In the genomic region with DNA sequence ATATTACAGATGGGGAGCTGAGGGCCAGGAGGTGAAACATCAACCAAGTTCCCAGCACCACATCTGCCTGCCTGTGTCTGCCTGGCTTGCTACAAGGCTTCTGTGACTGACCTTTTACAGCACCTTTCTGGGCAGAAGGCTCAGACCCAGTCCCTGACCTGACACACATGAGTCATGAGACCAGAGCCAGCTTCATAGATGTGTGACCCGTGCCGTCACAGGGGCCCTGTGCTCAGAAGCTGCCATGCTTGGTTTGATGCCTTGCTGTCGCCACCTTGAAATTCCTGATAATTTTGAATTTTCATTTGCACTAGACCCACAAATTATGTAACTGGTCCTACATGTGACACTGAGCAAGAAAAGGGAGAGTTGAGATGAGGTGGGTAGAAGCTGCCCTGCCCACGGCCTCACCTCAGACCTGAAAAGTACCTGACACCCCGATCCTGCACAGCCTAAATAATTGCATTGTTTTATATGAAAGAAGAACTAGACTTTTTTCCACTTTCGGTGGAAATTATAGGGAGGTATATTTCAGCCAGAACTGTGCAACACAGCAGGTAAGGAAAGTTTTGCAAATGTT, we compare ENCODE assay signal across 1 cellular context.
TF ChIP-seq lines count a peak whose summit lies in the region.

No MANE protein-coding gene starts in this region.

TF ChIP-seq in HepG2, 621 proteins besides CTCF, POLR2A, EP300 and RAD21 (continued from another document):
- TF ChIP-seq, protein P1, sequence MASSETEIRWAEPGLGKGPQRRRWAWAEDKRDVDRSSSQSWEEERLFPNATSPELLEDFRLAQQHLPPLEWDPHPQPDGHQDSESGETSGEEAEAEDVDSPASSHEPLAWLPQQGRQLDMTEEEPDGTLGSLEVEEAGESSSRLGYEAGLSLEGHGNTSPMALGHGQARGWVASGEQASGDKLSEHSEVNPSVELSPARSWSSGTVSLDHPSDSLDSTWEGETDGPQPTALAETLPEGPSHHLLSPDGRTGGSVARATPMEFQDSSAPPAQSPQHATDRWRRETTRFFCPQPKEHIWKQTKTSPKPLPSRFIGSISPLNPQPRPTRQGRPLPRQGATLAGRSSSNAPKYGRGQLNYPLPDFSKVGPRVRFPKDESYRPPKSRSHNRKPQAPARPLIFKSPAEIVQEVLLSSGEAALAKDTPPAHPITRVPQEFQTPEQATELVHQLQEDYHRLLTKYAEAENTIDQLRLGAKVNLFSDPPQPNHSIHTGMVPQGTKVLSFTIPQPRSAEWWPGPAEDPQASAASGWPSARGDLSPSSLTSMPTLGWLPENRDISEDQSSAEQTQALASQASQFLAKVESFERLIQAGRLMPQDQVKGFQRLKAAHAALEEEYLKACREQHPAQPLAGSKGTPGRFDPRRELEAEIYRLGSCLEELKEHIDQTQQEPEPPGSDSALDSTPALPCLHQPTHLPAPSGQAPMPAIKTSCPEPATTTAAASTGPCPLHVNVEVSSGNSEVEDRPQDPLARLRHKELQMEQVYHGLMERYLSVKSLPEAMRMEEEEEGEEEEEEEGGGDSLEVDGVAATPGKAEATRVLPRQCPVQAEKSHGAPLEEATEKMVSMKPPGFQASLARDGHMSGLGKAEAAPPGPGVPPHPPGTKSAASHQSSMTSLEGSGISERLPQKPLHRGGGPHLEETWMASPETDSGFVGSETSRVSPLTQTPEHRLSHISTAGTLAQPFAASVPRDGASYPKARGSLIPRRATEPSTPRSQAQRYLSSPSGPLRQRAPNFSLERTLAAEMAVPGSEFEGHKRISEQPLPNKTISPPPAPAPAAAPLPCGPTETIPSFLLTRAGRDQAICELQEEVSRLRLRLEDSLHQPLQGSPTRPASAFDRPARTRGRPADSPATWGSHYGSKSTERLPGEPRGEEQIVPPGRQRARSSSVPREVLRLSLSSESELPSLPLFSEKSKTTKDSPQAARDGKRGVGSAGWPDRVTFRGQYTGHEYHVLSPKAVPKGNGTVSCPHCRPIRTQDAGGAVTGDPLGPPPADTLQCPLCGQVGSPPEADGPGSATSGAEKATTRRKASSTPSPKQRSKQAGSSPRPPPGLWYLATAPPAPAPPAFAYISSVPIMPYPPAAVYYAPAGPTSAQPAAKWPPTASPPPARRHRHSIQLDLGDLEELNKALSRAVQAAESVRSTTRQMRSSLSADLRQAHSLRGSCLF (CRISPR knock-in tag; IDR thresholded peaks at IDR 0.05; ENCODE audit: borderline replicate concordance): no peak
- TF ChIP-seq ZNF256 (CRISPR knock-in tag; conservative IDR thresholded peaks at IDR 0.05): no peak
- no peak for TF ChIP-seq ZNF484 (CRISPR knock-in tag; IDR thresholded peaks at IDR 0.05; ENCODE audit: borderline replicate concordance, low read depth)
- no peak for TF ChIP-seq ZNF296 (CRISPR knock-in tag; conservative IDR thresholded peaks at IDR 0.05)
- TF ChIP-seq NCOR1 (IDR thresholded peaks at IDR 0.05; ENCODE audit: borderline replicate concordance, low read length): no peak
- TF ChIP-seq DNMT3B (CRISPR knock-in tag; conservative IDR thresholded peaks at IDR 0.05): no peak
- TF ChIP-seq, protein P2, sequence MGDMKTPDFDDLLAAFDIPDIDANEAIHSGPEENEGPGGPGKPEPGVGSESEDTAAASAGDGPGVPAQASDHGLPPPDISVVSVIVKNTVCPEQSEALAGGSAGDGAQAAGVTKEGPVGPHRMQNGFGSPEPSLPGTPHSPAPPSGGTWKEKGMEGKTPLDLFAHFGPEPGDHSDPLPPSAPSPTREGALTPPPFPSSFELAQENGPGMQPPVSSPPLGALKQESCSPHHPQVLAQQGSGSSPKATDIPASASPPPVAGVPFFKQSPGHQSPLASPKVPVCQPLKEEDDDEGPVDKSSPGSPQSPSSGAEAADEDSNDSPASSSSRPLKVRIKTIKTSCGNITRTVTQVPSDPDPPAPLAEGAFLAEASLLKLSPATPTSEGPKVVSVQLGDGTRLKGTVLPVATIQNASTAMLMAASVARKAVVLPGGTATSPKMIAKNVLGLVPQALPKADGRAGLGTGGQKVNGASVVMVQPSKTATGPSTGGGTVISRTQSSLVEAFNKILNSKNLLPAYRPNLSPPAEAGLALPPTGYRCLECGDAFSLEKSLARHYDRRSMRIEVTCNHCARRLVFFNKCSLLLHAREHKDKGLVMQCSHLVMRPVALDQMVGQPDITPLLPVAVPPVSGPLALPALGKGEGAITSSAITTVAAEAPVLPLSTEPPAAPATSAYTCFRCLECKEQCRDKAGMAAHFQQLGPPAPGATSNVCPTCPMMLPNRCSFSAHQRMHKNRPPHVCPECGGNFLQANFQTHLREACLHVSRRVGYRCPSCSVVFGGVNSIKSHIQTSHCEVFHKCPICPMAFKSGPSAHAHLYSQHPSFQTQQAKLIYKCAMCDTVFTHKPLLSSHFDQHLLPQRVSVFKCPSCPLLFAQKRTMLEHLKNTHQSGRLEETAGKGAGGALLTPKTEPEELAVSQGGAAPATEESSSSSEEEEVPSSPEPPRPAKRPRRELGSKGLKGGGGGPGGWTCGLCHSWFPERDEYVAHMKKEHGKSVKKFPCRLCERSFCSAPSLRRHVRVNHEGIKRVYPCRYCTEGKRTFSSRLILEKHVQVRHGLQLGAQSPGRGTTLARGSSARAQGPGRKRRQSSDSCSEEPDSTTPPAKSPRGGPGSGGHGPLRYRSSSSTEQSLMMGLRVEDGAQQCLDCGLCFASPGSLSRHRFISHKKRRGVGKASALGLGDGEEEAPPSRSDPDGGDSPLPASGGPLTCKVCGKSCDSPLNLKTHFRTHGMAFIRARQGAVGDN (CRISPR knock-in tag; IDR thresholded peaks at IDR 0.05): peak; percentile 6; the same call in 1 of the 2 replicates
- no peak for TF ChIP-seq RNF2 (conservative IDR thresholded peaks at IDR 0.05; ENCODE audit: low read depth)
- 0 out of 2 replicates have a peak, but pooled peaks have one; percentile 15 for TF ChIP-seq ZMYM3 (CRISPR knock-in tag; IDR thresholded peaks at IDR 0.05)
- TF ChIP-seq, protein P3, sequence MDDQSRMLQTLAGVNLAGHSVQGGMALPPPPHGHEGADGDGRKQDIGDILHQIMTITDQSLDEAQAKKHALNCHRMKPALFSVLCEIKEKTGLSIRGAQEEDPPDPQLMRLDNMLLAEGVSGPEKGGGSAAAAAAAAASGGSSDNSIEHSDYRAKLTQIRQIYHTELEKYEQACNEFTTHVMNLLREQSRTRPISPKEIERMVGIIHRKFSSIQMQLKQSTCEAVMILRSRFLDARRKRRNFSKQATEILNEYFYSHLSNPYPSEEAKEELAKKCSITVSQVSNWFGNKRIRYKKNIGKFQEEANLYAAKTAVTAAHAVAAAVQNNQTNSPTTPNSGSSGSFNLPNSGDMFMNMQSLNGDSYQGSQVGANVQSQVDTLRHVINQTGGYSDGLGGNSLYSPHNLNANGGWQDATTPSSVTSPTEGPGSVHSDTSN (CRISPR knock-in tag; IDR thresholded peaks at IDR 0.05; ENCODE audit: borderline replicate concordance): no peak
- TF ChIP-seq ZNF34 (CRISPR knock-in tag; IDR thresholded peaks at IDR 0.05; ENCODE audit: borderline replicate concordance): no peak
- TF ChIP-seq SP5 (CRISPR knock-in tag; IDR thresholded peaks at IDR 0.05; ENCODE audit: borderline replicate concordance, low read depth): no peak
- no peak for TF ChIP-seq CENPX (CRISPR knock-in tag; IDR thresholded peaks at IDR 0.05)
- TF ChIP-seq ZNF143 (CRISPR knock-in tag; IDR thresholded peaks at IDR 0.05): no peak
- no peak for TF ChIP-seq ZBTB7B (CRISPR knock-in tag; IDR thresholded peaks at IDR 0.05)
TF ChIP-seq in HepG2: peak in this region for 11.
